In genomic region chr1:9174762-9175161, GRCh38 we compare ENCODE assay signal across 2 cellular contexts.
TF ChIP-seq lines count a peak whose summit lies in the region.

No MANE protein-coding gene starts in this region.

TF ChIP-seq in HepG2, 621 proteins besides CTCF, POLR2A, EP300 and RAD21:
- TF ChIP-seq ZNF543 (CRISPR knock-in tag; IDR thresholded peaks at IDR 0.05): peak; percentile 100
- TF ChIP-seq E2F2 (CRISPR knock-in tag; IDR thresholded peaks at IDR 0.05; ENCODE audit: borderline replicate concordance): no peak
TF ChIP-seq in HepG2: peak in this region for 1.

TF ChIP-seq in K562, 482 proteins besides CTCF, POLR2A, EP300 and RAD21:
- TF ChIP-seq ZEB2 (IDR thresholded peaks at IDR 0.05): no peak
- TF ChIP-seq NFIC (IDR thresholded peaks at IDR 0.05): peak; percentile 40; the same call in 1 of the 2 replicates
